ENCODE assay signal across 8 cellular contexts in genomic region chr1:153534933-153535663, GRCh38. TPM values are rescaled to one million over a fixed set of nuclear protein-coding genes. Genes with fewer than 3 reads are reported as not detected.
A peak's percentile ranks its signal among the peaks of the same experiment; 100 is the strongest.
DNase-seq lines count a peak whose midpoint lies in the region; ATAC-seq and TF ChIP-seq lines count a peak whose summit lies in the region.

No MANE protein-coding gene starts in this region.

- 0 out of 2 replicates have a peak, but pooled peaks cover 3% of the 10 kb centered on the region for H4K20me1 ChIP-seq in PC-3 (ENCODE audit: low read length)

- peaks cover 64% of the 10 kb centered on the region for H3K4me1 ChIP-seq in PC-3 (ENCODE audit: insufficient read depth, low read length)

- no peak overlapping the region for H2AFZ ChIP-seq in PC-3 (ENCODE audit: low read length)

- H3K9ac ChIP-seq in PC-3 (ENCODE audit: low read length) = peak overlapping the region; percentile 95

- ATAC-seq in GM18867 (IDR thresholded peaks at IDR 0.05; ENCODE audit: unreplicated experiment) (peak; percentile 30), PC-3 (no peak), HG02840 (IDR thresholded peaks at IDR 0.05; ENCODE audit: low FRiP score, unreplicated experiment) (no peak), HG02970 (IDR thresholded peaks at IDR 0.05; ENCODE audit: low FRiP score, unreplicated experiment) (no peak)

- H3K27me3 ChIP-seq in PC-3 (ENCODE audit: low read length) = no peaks in the 10 kb centered on the region
- no peaks in the 10 kb centered on the region for H3K27me3 ChIP-seq in brain microvascular endothelial cell (replicated peaks)

- POLR2A ChIA-PET in PC-3 (lab: Charles Lee; ENCODE audit: unreplicated experiment) = interaction anchor here (0.6 to 4.6 kb wide), 8 partner anchors 29 to 429 kb away, joined by 3 to 47 read pairs (median 7); partner anchors contain the start of genes CHTOP and S100A16

- in situ Hi-C loops in brain microvascular endothelial cell (cut with HindIII; ENCODE audit: low pct_ligation_motif_present, low sequenced_read_pairs) = no loop called here

- peak overlapping the region; percentile 84 for H3K4me2 ChIP-seq in PC-3 (ENCODE audit: low read length)

- peaks cover 10% of the 10 kb centered on the region for H3F3A ChIP-seq in PC-3 (ENCODE audit: low read length, unreplicated experiment)

- H3K27ac ChIP-seq in PC-3 (ENCODE audit: low read length) (peak overlapping the region; percentile 94), brain microvascular endothelial cell (peak overlapping the region; percentile 68)

- DNase-seq in PC-3 = no peak
- DNase-seq in brain microvascular endothelial cell = no peak
- peak; percentile 38 for DNase-seq in islet precursor cell
- peak; percentile 19 for DNase-seq in stimulated activated CD8-positive, alpha-beta memory T cell treated with anti-CD3 and anti-CD28 coated beads, Interleukin-4, amount 100 ng/mL, for 24 hours (ENCODE audit: low read depth)
- DNase-seq in NCI-H2081 (lab: John Stamatoyannopoulos, UW) = no peak

- H3K36me3 ChIP-seq in PC-3 (ENCODE audit: low read depth, low read length) = peaks cover 12% of the 10 kb centered on the region
- H3K36me3 ChIP-seq in brain microvascular endothelial cell (replicated peaks) = no peaks in the 10 kb centered on the region

- TF ChIP-seq CTCF in PC-3 (conservative IDR thresholded peaks at IDR 0.05; ENCODE audit: low read depth, low read length) = no peak
- TF ChIP-seq CTCF in brain microvascular endothelial cell (IDR thresholded peaks at IDR 0.05; ENCODE audit: low read depth, low read length, missing control alignments) = no peak

- H3K4me3 ChIP-seq in PC-3 (ENCODE audit: low read length) (peak overlapping the region; percentile 73), brain microvascular endothelial cell (ENCODE audit: low read depth, low read length) (peak overlapping the region; percentile 74)

- H3K9me3 ChIP-seq in PC-3 (ENCODE audit: low read length) = no peaks in the 10 kb centered on the region

- H3K79me2 ChIP-seq in PC-3 (ENCODE audit: low read length) = peaks cover 27% of the 10 kb centered on the region

- H3K9me2 ChIP-seq in PC-3 (replicated peaks; ENCODE audit: low read length) = no peaks in the 10 kb centered on the region

- CTCF ChIA-PET in PC-3 (lab: Charles Lee) = interaction anchor here (0.8 to 1.1 kb wide), 3 partner anchors 10 to 31 kb away, joined by 3 to 16 read pairs (median 4); no protein-coding TSS in a partner anchor

- BruUV-seq in PC-3 (replicated peaks; lab: Mats Ljungman, UMichigan) = TSS peak; percentile 62

- intact Hi-C loops in PC-3 (cut with micrococcal nuclease) = no loop called here

RNA-seq across cellular contexts. Expression of gene S100A6, which starts 0.7 kb away (rescaled TPM):
- total RNA-seq in PC-3 (2014; rRNA removed) = 1,818 and 2,572 TPM in 2 replicates

RNA-seq across cellular contexts. Expression of gene S100A5, which starts 5.6 kb away (rescaled TPM):
- 2.5 and 6.3 TPM in 2 replicates for total RNA-seq in PC-3 (2014; rRNA removed)

RNA-seq across cellular contexts. Expression of gene S100A4, which starts 10.5 kb away (rescaled TPM):
- total RNA-seq in PC-3 (2014; rRNA removed) = 32.2 and 55.8 TPM in 2 replicates

RNA-seq across cellular contexts. Expression of gene S100A3, which starts 14.0 kb away (rescaled TPM):
- total RNA-seq in PC-3 (2014; rRNA removed) = 4.6 and 7.9 TPM in 2 replicates

RNA-seq across cellular contexts. Expression of gene S100A2, which starts 30.5 kb away (rescaled TPM):
- total RNA-seq in PC-3 (2014; rRNA removed) = 358 and 373 TPM in 2 replicates

Comparison
In these comparisons a context has a peak if more than half of its experiments do, and no peak if none do; other contexts are left out.
1. DNase-seq: peak in islet precursor cell (single experiment) and stimulated activated CD8-positive, alpha-beta memory T cell treated with anti-CD3 and anti-CD28 coated beads, Interleukin-4, amount 100 ng/mL, for 24 hours (single experiment); none in PC-3 (single experiment), brain microvascular endothelial cell (single experiment) and NCI-H2081 (0 of 2).